ENCODE assay signal across 18 cellular contexts in the genomic region with DNA sequence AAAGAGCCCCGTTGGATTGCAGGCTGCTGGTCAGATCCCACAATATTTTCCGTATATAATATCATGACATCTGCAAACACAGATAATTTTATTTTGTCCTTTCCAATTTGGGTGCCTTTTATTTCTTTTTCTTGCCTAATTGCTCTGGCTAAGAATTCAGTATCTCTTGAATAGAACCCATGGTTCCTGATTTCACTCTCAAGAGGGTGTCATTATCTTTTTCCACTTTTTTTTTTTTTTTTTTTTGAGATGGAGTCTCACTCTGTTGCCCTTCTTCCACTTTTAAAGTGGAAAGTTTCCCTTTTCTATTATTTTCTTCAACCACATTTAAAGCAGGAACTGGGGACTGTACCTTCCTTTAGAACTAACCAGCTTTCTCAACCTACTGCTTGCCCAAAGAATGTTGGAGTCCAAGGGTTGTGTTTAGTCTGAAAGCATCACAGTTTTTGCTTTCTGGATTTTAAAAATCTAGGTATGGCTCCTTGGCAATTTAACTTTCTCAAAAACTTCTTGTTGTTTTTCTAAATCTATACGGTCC. TPM values are rescaled to one million over a fixed set of nuclear protein-coding genes. Genes with fewer than 3 reads are reported as not detected.
DNase-seq lines count a peak whose midpoint lies in the region; ATAC-seq lines count a peak whose summit lies in the region.
"Had no signal": no experiment of that assay in that cellular context is flagged by ENCODE, and none has a peak within 500 bp of the region (broad histone marks: within the 10 kb centered on the region; RNA-seq: fewer than 3 reads in every experiment).

No MANE protein-coding gene starts in this region.

- H3K9me3 Mint-ChIP-seq in T-helper 1 cell treated with Interleukin-12 subunit alpha and Interleukin-12 subunit beta and Interleukin-4 antibody, amounts not matched to agents 30 μg/mL and 1 μg/mL, for 36 hours = peaks cover 41% of the 10 kb centered on the region
- H3K9me3 Mint-ChIP-seq in effector memory CD8-positive, alpha-beta T cell = peaks cover 0 to 3% of the 10 kb centered on the region in 2 donors

- peak overlapping the region; percentile 61 for H3K4me3 Mint-ChIP-seq in T-helper 1 cell treated with Interleukin-12 subunit alpha and Interleukin-12 subunit beta and Interleukin-4 antibody, amounts not matched to agents 30 μg/mL and 1 μg/mL, for 36 hours
- peak overlapping the region; percentile 60 to 85 for H3K4me3 Mint-ChIP-seq in effector memory CD8-positive, alpha-beta T cell
- H3K4me3 Mint-ChIP-seq: neural progenitor cell had no signal

- H3K27ac ChIP-seq in BLaER1 = peak overlapping the region; percentile 65
- H3K27ac ChIP-seq: epithelial cell of prostate, foreskin keratinocyte, neural progenitor cell had no signal

- 0 out of 2 replicates have a peak overlapping the region, but pooled peaks have one; percentile 8 for H3K9ac ChIP-seq in BLaER1
- H3K9ac ChIP-seq: neural progenitor cell had no signal

- H3K27me3 Mint-ChIP-seq in T-helper 1 cell treated with Interleukin-12 subunit alpha and Interleukin-12 subunit beta and Interleukin-4 antibody, amounts not matched to agents 30 μg/mL and 1 μg/mL, for 36 hours (ENCODE audit: low read depth) = peaks cover 23% of the 10 kb centered on the region
- no peaks in the 10 kb centered on the region for H3K27me3 Mint-ChIP-seq in effector memory CD8-positive, alpha-beta T cell

- H3K36me3 ChIP-seq in BLaER1 = no peaks in the 10 kb centered on the region
- H3K36me3 ChIP-seq in H7 (replicated peaks; ENCODE audit: control insufficient read depth, insufficient read depth, low read length) = no peaks in the 10 kb centered on the region
- H3K36me3 ChIP-seq: neural progenitor cell had no signal

- ATAC-seq in effector memory CD8-positive, alpha-beta T cell (replicated peaks) = no peak
- ATAC-seq in GM21619 (IDR thresholded peaks at IDR 0.05; ENCODE audit: unreplicated experiment) = no peak
- ATAC-seq: foreskin keratinocyte, HCT116 had no signal

- H3K27ac Mint-ChIP-seq in T-helper 1 cell treated with Interleukin-12 subunit alpha and Interleukin-12 subunit beta and Interleukin-4 antibody, amounts not matched to agents 30 μg/mL and 1 μg/mL, for 36 hours = peak overlapping the region; percentile 43
- peak overlapping the region; percentile 83 to 97 for H3K27ac Mint-ChIP-seq in effector memory CD8-positive, alpha-beta T cell
- H3K27ac Mint-ChIP-seq: neural progenitor cell had no signal

- peaks cover 34% of the 10 kb centered on the region for H3K36me3 Mint-ChIP-seq in T-helper 1 cell treated with Interleukin-12 subunit alpha and Interleukin-12 subunit beta and Interleukin-4 antibody, amounts not matched to agents 30 μg/mL and 1 μg/mL, for 36 hours (ENCODE audit: low read depth)
- H3K36me3 Mint-ChIP-seq in effector memory CD8-positive, alpha-beta T cell (ENCODE audit: insufficient read depth) = peaks cover 6% of the 10 kb centered on the region
- H3K36me3 Mint-ChIP-seq: neural progenitor cell had no signal

- peaks cover 31% of the 10 kb centered on the region for H3K9me3 ChIP-seq in BLaER1

- peaks cover 49% of the 10 kb centered on the region for H3K4me1 Mint-ChIP-seq in T-helper 1 cell treated with Interleukin-12 subunit alpha and Interleukin-12 subunit beta and Interleukin-4 antibody, amounts not matched to agents 30 μg/mL and 1 μg/mL, for 36 hours (ENCODE audit: low read depth)
- H3K4me1 Mint-ChIP-seq in effector memory CD8-positive, alpha-beta T cell (ENCODE audit: low read depth in 2 of 2) = peaks cover 28 to 38% of the 10 kb centered on the region in 2 donors

- H4K20me1 ChIP-seq in BLaER1 = no peaks in the 10 kb centered on the region

- H3K4me1 ChIP-seq in BLaER1 = peaks cover 65% of the 10 kb centered on the region
- H3K4me1 ChIP-seq: foreskin keratinocyte, neural progenitor cell had no signal

- peak overlapping the region; percentile 75 for H3K4me2 ChIP-seq in BLaER1
- H3K4me2 ChIP-seq: neural progenitor cell had no signal

- H3K4me3 ChIP-seq in BLaER1 = peak overlapping the region; percentile 45; the same call in 1 of the 2 replicates
- no peak overlapping the region for H3K4me3 ChIP-seq in H7 (ENCODE audit: insufficient read depth, low read depth, low read length)
- H3K4me3 ChIP-seq: neural progenitor cell had no signal

- DNase-seq in T-helper 1 cell (no peak), MV-4-11 (lab: John Stamatoyannopoulos, UW) (peak; percentile 45), D341Med (ENCODE audit: low spot score) (no peak), H7 (no peak)
- DNase-seq in effector memory CD8-positive, alpha-beta T cell = no peak
- DNase-seq: activated CD8-positive, alpha-beta memory T cell treated with anti-CD3 and anti-CD28 coated beads, Interleukin-2, amount 50 U/mL, for 48 hours; dermis blood vessel endothelial cell; foreskin keratinocyte; kidney glomerular epithelial cell; NCI-H1105; NCI-H2107; NCI-H510A treated with DMSO at 0.1 percent for 48 hours had no signal

- H3K27me3 ChIP-seq in BLaER1 (no peaks in the 10 kb centered on the region), H7 (ENCODE audit: control insufficient read depth, insufficient read depth, low read length) (peaks cover 33% of the 10 kb centered on the region)

RNA-seq across cellular contexts. Expression of gene SLFN11, which starts 31.1 kb away (rescaled TPM):
- 0.21 and 0.41 TPM in 2 replicates for total RNA-seq in H7 (2014; rRNA removed; shearing (Covaris generic))
